ENCODE assay signal across 20 cellular contexts in the genomic region with DNA sequence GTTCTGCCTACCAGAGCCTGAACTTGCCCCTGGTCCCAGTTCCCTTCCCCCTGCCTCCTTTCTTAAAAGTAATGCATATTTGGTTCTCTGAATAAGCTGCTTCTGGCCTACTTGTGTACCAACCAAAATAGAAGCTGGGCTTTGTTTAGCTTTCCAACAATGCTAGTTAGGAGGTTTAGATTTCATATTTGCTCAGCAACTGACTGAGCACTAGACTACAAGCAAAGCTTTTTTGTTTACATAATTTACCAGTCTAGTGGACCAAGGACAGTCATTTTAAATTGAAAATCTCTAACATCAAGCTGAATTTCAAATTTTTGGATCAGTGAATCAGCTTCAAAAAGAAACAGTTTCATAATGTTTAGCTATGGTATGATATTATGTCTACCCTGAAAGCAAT.
"Had no signal": no experiment of that assay in that cellular context is flagged by ENCODE, and none has a peak within 500 bp of the region (broad histone marks: within the 10 kb centered on the region; RNA-seq: fewer than 3 reads in every experiment).

No MANE protein-coding gene starts in this region.

- H3K4me1 ChIP-seq: upper lobe of right lung had no signal

- H3K27ac ChIP-seq: cardiac muscle cell, upper lobe of right lung had no signal

- DNase-seq: activated CD4-positive, alpha-beta T cell treated with anti-CD3 and anti-CD28 coated beads for 36 hours; activated CD4-positive, alpha-beta T cell treated with anti-CD3 and anti-CD28 coated beads, Interleukin-2, amount 50 U/mL, for 48 hours; activated gamma-delta T cell; amniotic stem cell; dermis blood vessel endothelial cell; effector memory CD8-positive, alpha-beta T cell; foreskin melanocyte; glutamatergic neuron; mammary epithelial cell; midbrain; nephron progenitor cell; nucleus accumbens; retina; stimulated activated CD4-positive, alpha-beta T cell treated with anti-CD3 and anti-CD28 coated beads, Interleukin-12 subunit alpha, Interleukin-12 subunit beta, amount 100 ng/mL, for 4 hours; stimulated activated CD4-positive, alpha-beta T cell treated with anti-CD3 and anti-CD28 coated beads, Interleukin-1b, Interleukin-23, amount 100 ng/mL, for 48 hours; stimulated activated CD8-positive, alpha-beta memory T cell treated with anti-CD3 and anti-CD28 coated beads, Interleukin-4, amount 100 ng/mL, for 48 hours; stimulated activated naive CD4-positive, alpha-beta T cell; upper lobe of right lung had no signal

- H3K9me3 ChIP-seq: upper lobe of right lung had no signal

- H3K36me3 ChIP-seq: cardiac muscle cell, upper lobe of right lung had no signal

- H3K27me3 ChIP-seq: cardiac muscle cell, upper lobe of right lung had no signal

- ATAC-seq: activated CD4-positive, alpha-beta T cell treated with anti-CD3 and anti-CD28 coated beads for 36 hours; activated naive CD4-positive, alpha-beta T cell treated with anti-CD3 and anti-CD28 coated beads, Interleukin-2, amount 50 U/mL, for 72 hours; effector memory CD8-positive, alpha-beta T cell; upper lobe of right lung had no signal

- H3K4me3 ChIP-seq: cardiac muscle cell, upper lobe of right lung had no signal
